1 cellular context compared by ENCODE assay signal in the genomic region with DNA sequence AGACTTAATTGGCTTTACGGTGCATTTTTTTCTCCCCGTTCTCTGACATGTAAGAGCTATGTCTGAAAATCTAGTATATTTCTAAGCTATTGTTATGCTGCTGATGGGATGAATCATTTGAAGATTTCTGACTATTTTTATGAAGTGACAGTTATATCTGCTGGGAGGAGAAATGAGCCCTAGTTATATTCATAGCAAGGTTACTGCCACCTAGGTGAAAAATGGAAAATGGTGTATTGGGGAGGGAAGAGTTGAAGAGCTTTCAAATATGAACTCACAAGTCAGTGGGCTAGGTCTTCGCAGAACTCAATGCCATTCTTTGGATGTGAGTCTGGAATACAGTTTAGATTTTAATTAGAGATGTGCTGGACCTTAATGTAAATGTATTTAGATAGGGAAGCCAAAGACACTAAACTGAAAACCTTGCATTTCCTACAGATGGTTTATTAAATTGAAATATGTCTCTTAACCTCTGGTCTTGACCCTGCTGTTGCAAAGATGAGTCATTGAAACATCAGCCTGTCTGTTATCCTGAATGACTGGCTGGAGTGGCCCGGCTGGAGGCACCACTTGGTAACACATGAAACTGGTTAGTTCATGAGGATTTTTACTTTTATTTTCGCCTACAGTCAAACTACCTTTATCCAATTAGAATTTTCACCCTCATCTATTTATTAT.
TF ChIP-seq lines count a peak whose summit lies in the region.

No MANE protein-coding gene starts in this region.

TF ChIP-seq in SK-N-SH, 30 proteins besides CTCF, POLR2A, EP300 and RAD21 (continued from another document):
- TF ChIP-seq, protein P1, sequence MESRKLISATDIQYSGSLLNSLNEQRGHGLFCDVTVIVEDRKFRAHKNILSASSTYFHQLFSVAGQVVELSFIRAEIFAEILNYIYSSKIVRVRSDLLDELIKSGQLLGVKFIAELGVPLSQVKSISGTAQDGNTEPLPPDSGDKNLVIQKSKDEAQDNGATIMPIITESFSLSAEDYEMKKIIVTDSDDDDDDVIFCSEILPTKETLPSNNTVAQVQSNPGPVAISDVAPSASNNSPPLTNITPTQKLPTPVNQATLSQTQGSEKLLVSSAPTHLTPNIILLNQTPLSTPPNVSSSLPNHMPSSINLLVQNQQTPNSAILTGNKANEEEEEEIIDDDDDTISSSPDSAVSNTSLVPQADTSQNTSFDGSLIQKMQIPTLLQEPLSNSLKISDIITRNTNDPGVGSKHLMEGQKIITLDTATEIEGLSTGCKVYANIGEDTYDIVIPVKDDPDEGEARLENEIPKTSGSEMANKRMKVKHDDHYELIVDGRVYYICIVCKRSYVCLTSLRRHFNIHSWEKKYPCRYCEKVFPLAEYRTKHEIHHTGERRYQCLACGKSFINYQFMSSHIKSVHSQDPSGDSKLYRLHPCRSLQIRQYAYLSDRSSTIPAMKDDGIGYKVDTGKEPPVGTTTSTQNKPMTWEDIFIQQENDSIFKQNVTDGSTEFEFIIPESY (IDR thresholded peaks at IDR 0.05; ENCODE audit: borderline replicate concordance, low read depth): 0 out of 2 replicates have a peak, but pooled peaks have one; percentile 49
- 0 out of 2 replicates have a peak, but pooled peaks have one; percentile 4 for TF ChIP-seq RCOR1 (IDR thresholded peaks at IDR 0.05; ENCODE audit: low read length)
- no peak for TF ChIP-seq SMC3 (IDR thresholded peaks at IDR 0.05; ENCODE audit: low read depth, low read length)
- peak; percentile 93 for TF ChIP-seq JUND (IDR thresholded peaks at IDR 0.05)
